1 cellular context compared by ENCODE assay signal in the genomic region with DNA sequence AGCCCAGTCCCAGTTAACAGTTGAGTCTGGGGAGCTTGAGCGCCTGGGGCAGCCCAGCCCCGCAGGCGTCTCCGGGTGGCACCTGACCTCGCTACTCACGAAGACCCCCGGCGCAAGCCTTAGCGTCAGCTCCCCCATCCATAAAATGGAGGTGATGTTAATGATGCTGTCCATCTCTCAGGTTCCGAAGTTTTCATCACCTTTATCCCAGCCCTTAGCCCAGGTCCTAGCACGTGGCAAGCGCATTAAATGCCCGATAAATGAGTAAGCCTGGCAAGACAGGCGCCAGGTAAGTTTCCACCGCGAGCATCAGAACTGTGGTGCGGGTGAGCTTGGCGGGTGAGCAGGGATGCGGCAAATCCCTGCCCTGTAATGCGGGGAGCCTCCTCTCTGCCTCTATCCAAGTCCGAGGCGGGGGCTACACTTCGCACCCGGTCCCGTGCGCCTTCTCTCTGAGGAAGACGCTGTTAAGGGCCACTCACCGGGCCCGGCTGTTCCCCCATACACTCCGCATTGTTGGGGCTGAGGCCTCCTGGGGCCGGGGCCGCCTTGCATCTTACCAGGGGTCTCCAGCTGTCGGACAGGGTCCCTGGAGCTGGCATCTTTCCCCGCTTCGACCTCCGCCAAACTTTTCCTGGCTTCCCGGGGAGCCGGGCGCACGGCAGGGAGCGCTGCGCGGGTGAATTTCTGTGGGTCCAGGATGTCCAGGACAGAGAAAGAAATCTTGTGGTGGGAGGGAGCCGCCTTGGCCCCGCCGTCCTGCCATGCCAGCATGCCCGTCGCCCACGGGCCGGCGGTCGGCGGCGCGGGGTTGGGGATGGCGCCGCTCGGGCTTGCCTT.
TF ChIP-seq lines count a peak whose summit lies in the region.

No MANE protein-coding gene starts in this region.

TF ChIP-seq in H1, 55 proteins besides CTCF, POLR2A, EP300 and RAD21:
- peak; percentile 38 for TF ChIP-seq KDM4A (IDR thresholded peaks at IDR 0.05; ENCODE audit: low read depth, low read length, severe bottlenecking)
- TF ChIP-seq RNF2 (IDR thresholded peaks at IDR 0.05; ENCODE audit: borderline replicate concordance, low read depth, low read length, missing control alignments, poor library complexity, severe bottlenecking), result peak; percentile 62
- TF ChIP-seq ZNF274 (IDR thresholded peaks at IDR 0.05; ENCODE audit: borderline replicate concordance, extremely low read depth, low read length), result no peak
- TF ChIP-seq POU5F1 (IDR thresholded peaks at IDR 0.05; ENCODE audit: low read depth, low read length), result no peak
- TF ChIP-seq KDM5A (IDR thresholded peaks at IDR 0.05; ENCODE audit: low read length), result no peak
- TF ChIP-seq TCF12 (IDR thresholded peaks at IDR 0.05; ENCODE audit: low read depth, low read length), result no peak
- TF ChIP-seq MAFK (IDR thresholded peaks at IDR 0.05; ENCODE audit: low read depth, low read length), result no peak
- no peak for TF ChIP-seq BCL11A (IDR thresholded peaks at IDR 0.05; ENCODE audit: low read depth in 2 of 2, low read length in 2 of 2)
- TF ChIP-seq HDAC6 (IDR thresholded peaks at IDR 0.05; ENCODE audit: low read depth, low read length), result no peak
- TF ChIP-seq CBX8 (IDR thresholded peaks at IDR 0.05; ENCODE audit: borderline replicate concordance, low read depth, low read length), result no peak
- no peak for TF ChIP-seq JUN (IDR thresholded peaks at IDR 0.05; ENCODE audit: low read depth, low read length)
- TF ChIP-seq SUZ12 (IDR thresholded peaks at IDR 0.05; ENCODE audit: low read length), result peak; percentile 35; the same call in 1 of the 2 replicates
- no peak for TF ChIP-seq SRF (IDR thresholded peaks at IDR 0.05; ENCODE audit: low read depth, low read length)
- TF ChIP-seq EZH2 (IDR thresholded peaks at IDR 0.05; ENCODE audit: low read depth, low read length, severe bottlenecking), result no peak
- TF ChIP-seq CREB1 (IDR thresholded peaks at IDR 0.05), result no peak
- no peak for TF ChIP-seq GABPA (IDR thresholded peaks at IDR 0.05; ENCODE audit: borderline replicate concordance, insufficient read depth, low read length)
- TF ChIP-seq TAF1 (IDR thresholded peaks at IDR 0.05; ENCODE audit: low read depth, low read length), result no peak
- TF ChIP-seq SP1 (IDR thresholded peaks at IDR 0.05; ENCODE audit: low read depth, low read length), result no peak
- TF ChIP-seq SIN3A (conservative IDR thresholded peaks at IDR 0.05 in 1 of 2, IDR thresholded peaks at IDR 0.05 in 1 of 2; ENCODE audit: low read depth in 1 of 2, low read length in 2 of 2), result peak in 1 of 2 experiments; percentile 44; a peak in 2 of 4 replicates
- TF ChIP-seq TEAD4 (IDR thresholded peaks at IDR 0.05; ENCODE audit: low read depth, low read length), result no peak
- TF ChIP-seq SAP30 (IDR thresholded peaks at IDR 0.05; ENCODE audit: insufficient read depth, insufficient replicate concordance, low read length), result peak; percentile 27
- TF ChIP-seq, protein P1, sequence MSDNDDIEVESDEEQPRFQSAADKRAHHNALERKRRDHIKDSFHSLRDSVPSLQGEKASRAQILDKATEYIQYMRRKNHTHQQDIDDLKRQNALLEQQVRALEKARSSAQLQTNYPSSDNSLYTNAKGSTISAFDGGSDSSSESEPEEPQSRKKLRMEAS (IDR thresholded peaks at IDR 0.05), result peak; percentile 89
- no peak for TF ChIP-seq BRCA1 (IDR thresholded peaks at IDR 0.05; ENCODE audit: low read depth, low read length)
- TF ChIP-seq YY1 (IDR thresholded peaks at IDR 0.05; ENCODE audit: low read depth, low read length), result no peak
- TF ChIP-seq RXRA (IDR thresholded peaks at IDR 0.05; ENCODE audit: insufficient read depth, low read depth, low read length), result no peak
- no peak for TF ChIP-seq NRF1 (IDR thresholded peaks at IDR 0.05; ENCODE audit: low read depth, low read length)
- no peak for TF ChIP-seq PHF8 (conservative IDR thresholded peaks at IDR 0.05; ENCODE audit: low read depth, low read length)
- TF ChIP-seq RFX5 (IDR thresholded peaks at IDR 0.05; ENCODE audit: borderline replicate concordance, low read depth, low read length), result no peak
- TF ChIP-seq, protein P2, sequence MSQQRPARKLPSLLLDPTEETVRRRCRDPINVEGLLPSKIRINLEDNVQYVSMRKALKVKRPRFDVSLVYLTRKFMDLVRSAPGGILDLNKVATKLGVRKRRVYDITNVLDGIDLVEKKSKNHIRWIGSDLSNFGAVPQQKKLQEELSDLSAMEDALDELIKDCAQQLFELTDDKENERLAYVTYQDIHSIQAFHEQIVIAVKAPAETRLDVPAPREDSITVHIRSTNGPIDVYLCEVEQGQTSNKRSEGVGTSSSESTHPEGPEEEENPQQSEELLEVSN (IDR thresholded peaks at IDR 0.05), result peak; percentile 64
- TF ChIP-seq TBP (IDR thresholded peaks at IDR 0.05; ENCODE audit: low read depth, low read length), result no peak
